ENCODE assay signal across 8 cellular contexts in genomic region chr19:14519245-14519859, GRCh38. TPM values are rescaled to one million over a fixed set of nuclear protein-coding genes. Genes with fewer than 3 reads are reported as not detected.
DNase-seq lines count a peak whose midpoint lies in the region; ATAC-seq and TF ChIP-seq lines count a peak whose summit lies in the region.

No MANE protein-coding gene starts in this region.

- peak overlapping the region; percentile 56 for H4K91ac ChIP-seq in trophoblast cell (ENCODE audit: low read depth, low read length)

- H2AFZ ChIP-seq in trophoblast cell (ENCODE audit: insufficient read depth, low read length, poor library complexity): no peak overlapping the region

- peak overlapping the region; percentile 74 for H2AK5ac ChIP-seq in trophoblast cell (ENCODE audit: low read length)

- ATAC-seq in Panc1 (no peak), GM18870 (IDR thresholded peaks at IDR 0.05; ENCODE audit: unreplicated experiment) (no peak), GM21390 (IDR thresholded peaks at IDR 0.05; ENCODE audit: unreplicated experiment) (no peak)

- H3K4me3 Mint-ChIP-seq in CD8-positive, alpha-beta memory T cell: peak overlapping the region; percentile 71 to 98 (median 96)
- H3K4me3 Mint-ChIP-seq in endothelial cell (ENCODE audit: unreplicated experiment): peak overlapping the region; percentile 88

- POLR2A ChIA-PET in CD8-positive, alpha-beta memory T cell (lab: Charles Lee): interaction anchor here (0.6 to 9.7 kb wide), 5 partner anchors 11 to 1837 kb away, joined by 3 to 175 read pairs (median 11); partner anchors contain the start of gene TECR
- POLR2A ChIA-PET in Panc1 (lab: Charles Lee): interaction anchor here (0.6 kb wide), 2 partner anchors 14 to 104 kb away, joined by 3 to 5 read pairs; no protein-coding TSS in a partner anchor

- no TSS peak for BruUV-seq in Panc1 (replicated peaks; lab: Mats Ljungman, UMichigan)

- TF ChIP-seq CTCF in Panc1 (IDR thresholded peaks at IDR 0.05) (no peak), endothelial cell (IDR thresholded peaks at IDR 0.05; ENCODE audit: unreplicated experiment) (no peak)

- peaks cover 18% of the 10 kb centered on the region for H3K79me2 ChIP-seq in trophoblast cell (ENCODE audit: control insufficient read depth, insufficient read depth, low read length, poor library complexity)

- H3K9me3 ChIP-seq in CD8-positive, alpha-beta memory T cell (ENCODE audit: low read length): no peaks in the 10 kb centered on the region
- no peaks in the 10 kb centered on the region for H3K9me3 ChIP-seq in Panc1 (ENCODE audit: control insufficient read depth, insufficient read depth, low read depth, low read length)
- no peaks in the 10 kb centered on the region for H3K9me3 ChIP-seq in trophoblast cell (ENCODE audit: insufficient read depth, low read depth, low read length)

- H3K27ac ChIP-seq in CD8-positive, alpha-beta memory T cell (ENCODE audit: low read depth, low read length): peak overlapping the region; percentile 92
- H3K27ac ChIP-seq in Panc1 (ENCODE audit: low read length): peak overlapping the region; percentile 93
- H3K27ac ChIP-seq in trophoblast cell (ENCODE audit: low read depth, low read length): no peak overlapping the region

- intact Hi-C loops in Panc1 (cut with micrococcal nuclease; ENCODE audit: unreplicated experiment): no loop called here

- H3K14ac ChIP-seq in trophoblast cell (ENCODE audit: low read length): no peak overlapping the region

- peak overlapping the region; percentile 78 for H4K8ac ChIP-seq in trophoblast cell (ENCODE audit: low read depth, low read length)

- H3K4me2 ChIP-seq in trophoblast cell (ENCODE audit: low read length): no peak overlapping the region

- peak overlapping the region; percentile 83 to 98 (median 96) for H3K27ac Mint-ChIP-seq in CD8-positive, alpha-beta memory T cell
- H3K27ac Mint-ChIP-seq in endothelial cell (ENCODE audit: unreplicated experiment): peak overlapping the region; percentile 68

- no peak overlapping the region for H2BK5ac ChIP-seq in trophoblast cell (ENCODE audit: low read depth, low read length, poor library complexity)

- H3K4ac ChIP-seq in trophoblast cell (ENCODE audit: low read depth, low read length): no peak overlapping the region

- CTCF ChIA-PET in CD8-positive, alpha-beta memory T cell (lab: Charles Lee): interaction anchor here (1.4 to 6.2 kb wide), 4 partner anchors 9 to 37 kb away, joined by 3 to 65 read pairs (median 10); no protein-coding TSS in a partner anchor
- CTCF ChIA-PET in Panc1 (lab: Charles Lee): no interaction called here

- H2BK120ac ChIP-seq in trophoblast cell (ENCODE audit: insufficient read depth, low read length, poor library complexity): peak overlapping the region; percentile 43

- peak overlapping the region; percentile 85 for H2BK12ac ChIP-seq in trophoblast cell (ENCODE audit: low read length)

- no peak overlapping the region for H3K9ac ChIP-seq in trophoblast cell (ENCODE audit: low read length)

- peak overlapping the region; percentile 51 for H3K4me3 ChIP-seq in CD8-positive, alpha-beta memory T cell (ENCODE audit: low read length)
- no peak overlapping the region for H3K4me3 ChIP-seq in Panc1 (ENCODE audit: low read depth in 2 of 2, low read length in 2 of 2)
- no peak overlapping the region for H3K4me3 ChIP-seq in trophoblast cell (ENCODE audit: low read depth, low read length)

- H3K79me1 ChIP-seq in trophoblast cell (ENCODE audit: low read length): peaks cover 13% of the 10 kb centered on the region

- H3K18ac ChIP-seq in trophoblast cell (ENCODE audit: low read length): no peak overlapping the region

- H3K23ac ChIP-seq in trophoblast cell (ENCODE audit: low read length): no peak overlapping the region

- peaks cover 84% of the 10 kb centered on the region for H3K4me1 ChIP-seq in CD8-positive, alpha-beta memory T cell (ENCODE audit: insufficient read depth, low read length)
- peaks cover 38% of the 10 kb centered on the region for H3K4me1 ChIP-seq in Panc1 (ENCODE audit: control insufficient read depth, insufficient read depth, low read length)
- H3K4me1 ChIP-seq in trophoblast cell (ENCODE audit: control insufficient read depth in 1 of 2, insufficient read depth in 2 of 2, low read length in 2 of 2): peaks cover 10 to 13% of the 10 kb centered on the region in 2 experiments

- peaks cover 30% of the 10 kb centered on the region for H3K36me3 ChIP-seq in CD8-positive, alpha-beta memory T cell (ENCODE audit: insufficient read depth, low read length)
- H3K36me3 ChIP-seq in Panc1 (ENCODE audit: control insufficient read depth, insufficient read depth, low read length) (peaks cover 10% of the 10 kb centered on the region), trophoblast cell (ENCODE audit: control insufficient read depth in 1 of 2, insufficient read depth in 2 of 2, low read length in 2 of 2) (peaks cover 22 to 23% of the 10 kb centered on the region in 2 experiments)

- H4K12ac ChIP-seq in trophoblast cell (ENCODE audit: low read depth, low read length): no peak overlapping the region

- H3K27me3 ChIP-seq in CD8-positive, alpha-beta memory T cell (ENCODE audit: insufficient read depth, low read length, poor library complexity, severe bottlenecking): no peaks in the 10 kb centered on the region
- H3K27me3 ChIP-seq in Panc1 (ENCODE audit: control insufficient read depth, insufficient read depth, low read length) (no peaks in the 10 kb centered on the region), trophoblast cell (ENCODE audit: insufficient read depth, low read length) (no peaks in the 10 kb centered on the region)

- H3K9me3 Mint-ChIP-seq in CD8-positive, alpha-beta memory T cell: no peaks in the 10 kb centered on the region
- no peaks in the 10 kb centered on the region for H3K9me3 Mint-ChIP-seq in endothelial cell (ENCODE audit: unreplicated experiment)

- in situ Hi-C loops in Panc1 (cut with HindIII; ENCODE audit: low pct_unique_long_range_greater_than_20kb, low sequenced_read_pairs): no loop called here

- peaks cover 17 to 37% (median 25%) of the 10 kb centered on the region in 3 donors for H3K36me3 Mint-ChIP-seq in CD8-positive, alpha-beta memory T cell
- H3K36me3 Mint-ChIP-seq in endothelial cell (ENCODE audit: low read depth, unreplicated experiment): peaks cover 28% of the 10 kb centered on the region

- H3K4me1 Mint-ChIP-seq in CD8-positive, alpha-beta memory T cell: peaks cover 72 to 78% (median 77%) of the 10 kb centered on the region in 3 donors
- H3K4me1 Mint-ChIP-seq in endothelial cell (ENCODE audit: unreplicated experiment): peaks cover 29% of the 10 kb centered on the region

- WGBS in trophoblast cell (ENCODE audit: extremely low coverage, insufficient coverage, insufficient read length): no CpG with 5 or more reads among the region's 22 CpGs

- DNase-seq in CD8-positive, alpha-beta memory T cell: no peak
- DNase-seq in Panc1 (ENCODE audit: low read depth, low spot score) (no peak), endothelial cell (ENCODE audit: low spot score) (no peak), trophoblast cell (no peak), T1000 (lab: John Stamatoyannopoulos, UW) (no peak), NOMO-1 treated with DMSO at 0.1 percent for 48 hours (lab: John Stamatoyannopoulos, UW; ENCODE audit: unreplicated experiment) (no peak)

- H3K27me3 Mint-ChIP-seq in CD8-positive, alpha-beta memory T cell: peaks cover 0 to 13% of the 10 kb centered on the region in 2 donors
- peaks cover 18% of the 10 kb centered on the region for H3K27me3 Mint-ChIP-seq in endothelial cell (ENCODE audit: unreplicated experiment)

RNA-seq across cellular contexts. Expression of gene DNAJB1, which starts 1.2 kb away (rescaled TPM):
- 100 to 1,000 TPM in 1 of 2 experiments, 10 to 100 TPM in 1; 98.6 to 103 TPM for total RNA-seq in CD8-positive, alpha-beta memory T cell
- polyA plus RNA-seq in CD8-positive, alpha-beta memory T cell: 385 TPM
- 149 TPM for total RNA-seq in Panc1 (2021; ENCODE audit: unreplicated experiment)
- polyA plus RNA-seq in Panc1 (2012; ENCODE audit: insufficient read length): 101 TPM
- 45.7 TPM for total RNA-seq in endothelial cell (ENCODE audit: unreplicated experiment)
- polyA plus RNA-seq in trophoblast cell (2013): 61.8 and 62.4 TPM in 2 replicates

RNA-seq across cellular contexts. Expression of gene TECR, which starts 10.0 kb away (rescaled TPM):
- total RNA-seq in CD8-positive, alpha-beta memory T cell: 100 to 1,000 TPM; 114 to 123 TPM
- polyA plus RNA-seq in CD8-positive, alpha-beta memory T cell: 268 TPM
- total RNA-seq in Panc1 (2021; ENCODE audit: unreplicated experiment) (233 TPM), endothelial cell (ENCODE audit: unreplicated experiment) (116 TPM)
- 250 TPM for polyA plus RNA-seq in Panc1 (2012; ENCODE audit: insufficient read length)
- polyA plus RNA-seq in trophoblast cell (2013): 261 and 265 TPM in 2 replicates

RNA-seq across cellular contexts. Expression of gene GIPC1, which starts 23.4 kb away (rescaled TPM):
- 10 to 100 TPM; 32.7 to 36.7 TPM for total RNA-seq in CD8-positive, alpha-beta memory T cell
- polyA plus RNA-seq in CD8-positive, alpha-beta memory T cell: 43.4 TPM
- 160 TPM for total RNA-seq in Panc1 (2021; ENCODE audit: unreplicated experiment)
- polyA plus RNA-seq in Panc1 (2012; ENCODE audit: insufficient read length): 339 TPM
- 106 TPM for total RNA-seq in endothelial cell (ENCODE audit: unreplicated experiment)
- 67.2 and 69.0 TPM in 2 replicates for polyA plus RNA-seq in trophoblast cell (2013)

RNA-seq across cellular contexts. Expression of gene PTGER1, which starts 44.2 kb away (rescaled TPM):
- total RNA-seq in CD8-positive, alpha-beta memory T cell: not detected
- not detected for polyA plus RNA-seq in CD8-positive, alpha-beta memory T cell
- total RNA-seq in Panc1 (2021; ENCODE audit: unreplicated experiment): 2.2 TPM
- polyA plus RNA-seq in Panc1 (2012; ENCODE audit: insufficient read length): 3.2 TPM
- total RNA-seq in endothelial cell (ENCODE audit: unreplicated experiment): 0.31 TPM
- 0.05 TPM in 1 of 2 replicates, not detected in the other for polyA plus RNA-seq in trophoblast cell (2013)

RNA-seq across cellular contexts. Expression of gene NDUFB7, which starts 52.5 kb away (rescaled TPM):
- 100 to 1,000 TPM; 123 to 126 TPM for total RNA-seq in CD8-positive, alpha-beta memory T cell
- 235 TPM for polyA plus RNA-seq in CD8-positive, alpha-beta memory T cell
- total RNA-seq in Panc1 (2021; ENCODE audit: unreplicated experiment) (180 TPM), endothelial cell (ENCODE audit: unreplicated experiment) (122 TPM)
- polyA plus RNA-seq in Panc1 (2012; ENCODE audit: insufficient read length): 341 TPM
- 157 and 159 TPM in 2 replicates for polyA plus RNA-seq in trophoblast cell (2013)
